Comparison of ENCODE assay signal across 8 cellular contexts in genomic region chr7:2680792-2681490, GRCh38. TPM values are rescaled to one million over a fixed set of nuclear protein-coding genes. Genes with fewer than 3 reads are reported as not detected.
A peak's percentile ranks its signal among the peaks of the same experiment; 100 is the strongest.
DNase-seq lines count a peak whose midpoint lies in the region; ATAC-seq and TF ChIP-seq lines count a peak whose summit lies in the region.

No MANE protein-coding gene starts in this region.

- DNase-seq in GM06990 (ENCODE audit: extremely low read depth, insufficient read length) (no peak), MG63 (peak; percentile 75), T-helper 9 cell (peak; percentile 43), brain microvascular endothelial cell (peak; percentile 53), iPS-NIHi7 (ENCODE audit: extremely low spot score) (peak; percentile 93), smooth muscle cell of the brain vasculature (ENCODE audit: low read depth, low spot score) (peak; percentile 18)

- TF ChIP-seq CTCF in GM06990 (IDR thresholded peaks at IDR 0.05; ENCODE audit: insufficient read depth, low read length, poor library complexity, severe bottlenecking): peak; percentile 69
- TF ChIP-seq CTCF in brain microvascular endothelial cell (IDR thresholded peaks at IDR 0.05; ENCODE audit: low read depth, low read length, missing control alignments): peak; percentile 85

- ATAC-seq in HG03571 (IDR thresholded peaks at IDR 0.05; ENCODE audit: unreplicated experiment) (no peak), HG03108 (IDR thresholded peaks at IDR 0.05; ENCODE audit: unreplicated experiment) (no peak)

- H3K27me3 ChIP-seq in GM06990 (replicated peaks; ENCODE audit: control insufficient read depth, insufficient read depth, low read length): no peaks in the 10 kb centered on the region; the same call in 1 of the 2 replicates
- H3K27me3 ChIP-seq in MG63: no peaks in the 10 kb centered on the region
- H3K27me3 ChIP-seq in brain microvascular endothelial cell (replicated peaks): no peaks in the 10 kb centered on the region

- no peak overlapping the region for H3K27ac ChIP-seq in brain microvascular endothelial cell

- in situ Hi-C loops in brain microvascular endothelial cell (cut with HindIII; ENCODE audit: low pct_ligation_motif_present, low sequenced_read_pairs): no loop called here

- H3K36me3 ChIP-seq in GM06990 (ENCODE audit: control insufficient read depth, insufficient read depth, low read length) (no peaks in the 10 kb centered on the region), MG63 (no peaks in the 10 kb centered on the region), brain microvascular endothelial cell (replicated peaks) (no peaks in the 10 kb centered on the region)

- no peaks in the 10 kb centered on the region for H3K9me3 ChIP-seq in MG63

- H3K4me3 ChIP-seq in GM06990 (replicated peaks; ENCODE audit: low read depth, low read length): no peak overlapping the region
- H3K4me3 ChIP-seq in MG63: no peak overlapping the region
- H3K4me3 ChIP-seq in brain microvascular endothelial cell (ENCODE audit: low read depth, low read length): no peak overlapping the region

RNA-seq across cellular contexts. Expression of gene AMZ1, which starts 7.1 kb away (rescaled TPM):
- 0.03 TPM in 1 of 2 replicates, not detected in the other for total RNA-seq in MG63 (2014; rRNA removed; shearing (Covaris generic); ENCODE audit: low replicate concordance)

RNA-seq across cellular contexts. Expression of gene TTYH3, which starts 49.2 kb away (rescaled TPM):
- 15.8 and 29.8 TPM in 2 replicates for total RNA-seq in MG63 (2014; rRNA removed; shearing (Covaris generic); ENCODE audit: low replicate concordance)
